ENCODE assay signal across 21 cellular contexts in genomic region chr1:237120683-237121082, GRCh38.
DNase-seq lines count a peak whose midpoint lies in the region; ATAC-seq and TF ChIP-seq lines count a peak whose summit lies in the region.
"Had no signal": no experiment of that assay in that cellular context is flagged by ENCODE, and none has a peak within 500 bp of the region (broad histone marks: within the 10 kb centered on the region; RNA-seq: fewer than 3 reads in every experiment).

No MANE protein-coding gene starts in this region.

- H3K4me1 ChIP-seq in heart right ventricle (peaks cover 0 to 78% (median 25%) of the 10 kb centered on the region in 9 donors), right atrium auricular region (peaks cover 0 to 46% of the 10 kb centered on the region in 2 donors)
- H3K4me1 ChIP-seq: BE2C; BLaER1 treated with 17β-estradiol and CSF1 and Interleukin-3, amounts not matched to agents 10 nM and 100 nM had no signal

- no peaks in the 10 kb centered on the region for H3K9me3 ChIP-seq in heart right ventricle
- H3K9me3 ChIP-seq in right atrium auricular region: no peaks in the 10 kb centered on the region
- H3K9me3 ChIP-seq: BE2C had no signal

- in situ Hi-C loops in ACHN (cut with HindIII; ENCODE audit: low pct_ligation_motif_present, low pct_unique_long_range_greater_than_20kb, low sequenced_read_pairs): no loop called here

- H3K27me3 ChIP-seq in heart right ventricle (no peaks in the 10 kb centered on the region), right atrium auricular region (no peaks in the 10 kb centered on the region)
- H3K27me3 ChIP-seq: BE2C; BLaER1 treated with 17β-estradiol and CSF1 and Interleukin-3, amounts not matched to agents 10 nM and 100 nM had no signal

- 57 to 61% methylated on average over 5 of the region's 5 CpGs for WGBS in heart right ventricle, 2 donors

- DNase-seq in Right ventricle myocardium superior (no peak), cardiac septum (ENCODE audit: low spot score) (no peak), heart right ventricle (no peak), right atrium auricular region (ENCODE audit: low spot score) (no peak), left ventricle myocardium superior (no peak), ACHN (no peak), activated gamma-delta T cell treated with Interleukin-2 at 50 U/mL for 16 hours (no peak)
- DNase-seq: AML-193; BE2C; CD4-positive, alpha-beta T cell; CD8-positive, alpha-beta memory T cell; DMS 273 treated with DMSO at 0.1 percent for 48 hours; DMS79; EL; GDM1; GOT3; HCEC 1CT had no signal

- H3K4me3 ChIP-seq in heart right ventricle (no peak overlapping the region), right atrium auricular region (no peak overlapping the region)
- H3K4me3 ChIP-seq: BLaER1 treated with 17β-estradiol and CSF1 and Interleukin-3, amounts not matched to agents 10 nM and 100 nM; GM12878 had no signal

- no peak for TF ChIP-seq CTCF in heart right ventricle (IDR thresholded peaks at IDR 0.05)
- TF ChIP-seq CTCF in right atrium auricular region (IDR thresholded peaks at IDR 0.05): no peak

- intact Hi-C loops in Right ventricle myocardium superior (cut with DNase I) (no loop called here), cardiac septum (cut with DNase I) (no loop called here), heart right ventricle (cut with DNase I) (no loop called here), left ventricle myocardium superior (cut with micrococcal nuclease) (no loop called here)

- ATAC-seq in Right ventricle myocardium superior (ENCODE audit: poor library complexity) (peak; percentile 11), heart right ventricle (peak in 6 of 8 donors; percentile 21 to 64 (median 42)), left ventricle myocardium superior (peak; percentile 16), HG02981 (IDR thresholded peaks at IDR 0.05; ENCODE audit: unreplicated experiment) (no peak)
- ATAC-seq: GM12878 had no signal

- peaks cover 0 to 9% (median 0%) of the 10 kb centered on the region in 9 donors for H3K36me3 ChIP-seq in heart right ventricle
- peaks cover 14% of the 10 kb centered on the region for H3K36me3 ChIP-seq in right atrium auricular region
- H3K36me3 ChIP-seq: BE2C; BLaER1 treated with 17β-estradiol and CSF1 and Interleukin-3, amounts not matched to agents 10 nM and 100 nM had no signal

- H3K27ac ChIP-seq in heart right ventricle: no peak overlapping the region
- H3K27ac ChIP-seq in right atrium auricular region: no peak overlapping the region
- H3K27ac ChIP-seq: 22Rv1; BLaER1 treated with 17β-estradiol and CSF1 and Interleukin-3, amounts not matched to agents 10 nM and 100 nM had no signal
